In the genomic region with DNA sequence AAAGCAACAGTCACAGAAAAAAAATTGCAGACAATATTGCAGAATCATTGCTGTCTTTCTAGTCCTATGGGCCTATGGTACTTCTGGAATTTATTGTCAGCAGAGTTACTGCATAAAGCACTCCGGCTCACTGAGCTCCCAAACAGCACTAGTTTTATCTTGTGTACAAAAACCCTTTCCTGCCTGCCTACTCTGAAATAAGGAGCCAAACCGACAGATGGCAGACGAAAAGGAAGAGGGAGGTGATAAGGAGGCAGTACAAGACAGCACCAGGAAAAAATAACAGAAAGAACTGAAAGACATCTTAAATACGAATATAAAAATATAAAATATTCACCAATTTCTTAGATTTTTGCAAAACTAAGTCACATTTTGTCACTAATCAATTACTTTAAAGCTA, we compare ENCODE assay signal across 1 cellular context.
TF ChIP-seq lines count a peak whose summit lies in the region.

No MANE protein-coding gene starts in this region.

TF ChIP-seq in IMR-90, 13 proteins besides CTCF, POLR2A, EP300 and RAD21:
- TF ChIP-seq CEBPB (IDR thresholded peaks at IDR 0.05; ENCODE audit: low read depth, low read length) = no peak
- TF ChIP-seq CHD1 (IDR thresholded peaks at IDR 0.05; ENCODE audit: low read depth, low read length) = no peak
- TF ChIP-seq MXI1 (IDR thresholded peaks at IDR 0.05; ENCODE audit: borderline replicate concordance, low read depth, low read length) = no peak
- no peak for TF ChIP-seq RCOR1 (IDR thresholded peaks at IDR 0.05; ENCODE audit: insufficient replicate concordance, low read length)
- no peak for TF ChIP-seq MAFK (IDR thresholded peaks at IDR 0.05; ENCODE audit: low read depth, low read length)
- TF ChIP-seq MAZ (IDR thresholded peaks at IDR 0.05; ENCODE audit: borderline replicate concordance, low read depth, low read length) = no peak
- no peak for TF ChIP-seq BHLHE40 (IDR thresholded peaks at IDR 0.05; ENCODE audit: low read depth, low read length)
- no peak for TF ChIP-seq NFE2L2 (IDR thresholded peaks at IDR 0.05; ENCODE audit: low read depth, low read length)
- no peak for TF ChIP-seq SMC3 (IDR thresholded peaks at IDR 0.05; ENCODE audit: low read depth, low read length)
- TF ChIP-seq, protein P1, sequence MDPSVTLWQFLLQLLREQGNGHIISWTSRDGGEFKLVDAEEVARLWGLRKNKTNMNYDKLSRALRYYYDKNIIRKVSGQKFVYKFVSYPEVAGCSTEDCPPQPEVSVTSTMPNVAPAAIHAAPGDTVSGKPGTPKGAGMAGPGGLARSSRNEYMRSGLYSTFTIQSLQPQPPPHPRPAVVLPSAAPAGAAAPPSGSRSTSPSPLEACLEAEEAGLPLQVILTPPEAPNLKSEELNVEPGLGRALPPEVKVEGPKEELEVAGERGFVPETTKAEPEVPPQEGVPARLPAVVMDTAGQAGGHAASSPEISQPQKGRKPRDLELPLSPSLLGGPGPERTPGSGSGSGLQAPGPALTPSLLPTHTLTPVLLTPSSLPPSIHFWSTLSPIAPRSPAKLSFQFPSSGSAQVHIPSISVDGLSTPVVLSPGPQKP (IDR thresholded peaks at IDR 0.05; ENCODE audit: borderline replicate concordance, low read depth, low read length) = no peak
- TF ChIP-seq FOS (IDR thresholded peaks at IDR 0.05; ENCODE audit: low read depth, low read length) = no peak
- TF ChIP-seq, protein P2, sequence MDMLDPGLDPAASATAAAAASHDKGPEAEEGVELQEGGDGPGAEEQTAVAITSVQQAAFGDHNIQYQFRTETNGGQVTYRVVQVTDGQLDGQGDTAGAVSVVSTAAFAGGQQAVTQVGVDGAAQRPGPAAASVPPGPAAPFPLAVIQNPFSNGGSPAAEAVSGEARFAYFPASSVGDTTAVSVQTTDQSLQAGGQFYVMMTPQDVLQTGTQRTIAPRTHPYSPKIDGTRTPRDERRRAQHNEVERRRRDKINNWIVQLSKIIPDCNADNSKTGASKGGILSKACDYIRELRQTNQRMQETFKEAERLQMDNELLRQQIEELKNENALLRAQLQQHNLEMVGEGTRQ (IDR thresholded peaks at IDR 0.05; ENCODE audit: low read depth, low read length) = no peak
TF ChIP-seq in IMR-90: peak in this region for 0.
